15 cellular contexts compared by ENCODE assay signal in the genomic region with DNA sequence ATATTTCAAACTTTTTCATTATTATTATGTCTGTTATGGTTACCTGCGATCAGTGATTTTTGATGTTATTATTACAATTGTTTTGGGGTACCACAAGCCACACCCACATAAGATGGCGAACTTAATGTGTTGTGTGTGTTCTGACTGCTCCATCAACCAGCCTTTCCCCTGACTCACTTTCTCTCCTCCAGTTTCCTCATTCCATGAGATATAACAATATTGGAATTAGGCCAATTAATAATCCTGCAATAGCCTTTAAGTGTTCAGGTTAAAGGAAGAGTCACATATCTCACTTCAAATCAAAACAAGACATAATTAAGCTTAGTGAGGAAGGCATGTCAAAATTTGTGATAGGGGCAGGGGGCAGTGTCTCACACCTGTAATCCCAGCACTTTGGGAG.
"Had no signal": no experiment of that assay in that cellular context is flagged by ENCODE, and none has a peak within 500 bp of the region (broad histone marks: within the 10 kb centered on the region; RNA-seq: fewer than 3 reads in every experiment).

No MANE protein-coding gene starts in this region.

- H3K36me3 ChIP-seq: ascending aorta, esophagus squamous epithelium, left lung, neural progenitor cell, sigmoid colon had no signal

- DNase-seq: activated CD4-positive, alpha-beta T cell treated with anti-CD3 and anti-CD28 coated beads, Interleukin-2, amount 50 U/mL, for 48 hours; activated CD4-positive, CD25-positive, alpha-beta regulatory T cell treated with anti-CD3 and anti-CD28 coated beads, Interleukin-2, amount 50 U/mL, for 72 hours; activated naive CD4-positive, alpha-beta T cell treated with anti-CD3 and anti-CD28 coated beads for 36 hours; activated naive CD8-positive, alpha-beta T cell treated with anti-CD3 and anti-CD28 coated beads, Interleukin-2, amount 50 U/mL, for 24 hours; dorsolateral prefrontal cortex; esophagus squamous epithelium; foreskin melanocyte; head of caudate nucleus; left lung; naive B cell; sigmoid colon; stimulated activated CD4-positive, alpha-beta T cell treated with anti-CD3 and anti-CD28 coated beads, Interleukin-12 subunit alpha, Interleukin-12 subunit beta, amount 100 ng/mL, for 4 hours had no signal

- ATAC-seq: activated naive CD8-positive, alpha-beta T cell treated with anti-CD3 and anti-CD28 coated beads, Interleukin-2, amount 50 U/mL, for 24 hours; left lung; stimulated activated memory B cell treated with anti-CD40 and anti-IgM and Interleukin-4, amounts not matched to agents 10 μg/mL and 1 μg/mL and 100 μg/mL, for 72 hours had no signal

- H3K9me3 ChIP-seq: esophagus squamous epithelium, sigmoid colon had no signal

- H3K4me1 ChIP-seq: ascending aorta, esophagus squamous epithelium, left lung, neural progenitor cell, sigmoid colon had no signal

- H3K4me3 ChIP-seq: ascending aorta, dorsolateral prefrontal cortex, esophagus squamous epithelium, left lung, neural progenitor cell, sigmoid colon had no signal

- H3K27ac ChIP-seq: ascending aorta, dorsolateral prefrontal cortex, esophagus squamous epithelium, left lung, neural progenitor cell, sigmoid colon had no signal

- H3K27me3 ChIP-seq: ascending aorta, dorsolateral prefrontal cortex, left lung, neural progenitor cell, sigmoid colon had no signal
